Comparison of ENCODE assay signal across 38 cellular contexts in the genomic region with DNA sequence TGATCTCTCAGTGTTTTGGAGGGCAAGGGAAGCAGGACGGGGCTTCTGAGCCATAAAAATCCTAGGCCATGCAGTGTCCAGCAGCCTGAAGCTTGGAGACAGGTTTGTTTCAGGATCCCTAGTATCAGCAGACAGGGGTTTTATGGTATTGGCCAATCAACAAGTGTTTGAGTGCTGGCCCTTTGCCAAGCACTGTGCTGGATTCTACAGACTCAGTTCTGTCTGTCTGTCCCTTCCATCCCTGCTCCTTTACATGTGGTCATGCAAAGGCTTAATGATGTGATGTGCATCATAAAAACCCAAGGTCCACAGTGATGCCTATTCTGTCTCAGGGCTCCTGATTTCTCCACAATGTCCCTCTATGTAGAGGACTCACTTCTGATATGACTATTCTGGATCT.
"Had no signal": no experiment of that assay in that cellular context is flagged by ENCODE, and none has a peak within 500 bp of the region (broad histone marks: within the 10 kb centered on the region; RNA-seq: fewer than 3 reads in every experiment).

No MANE protein-coding gene starts in this region.

- H3K4me3 Mint-ChIP-seq: activated naive CD4-positive, alpha-beta T cell treated with anti-CD3 and anti-CD28 coated beads for 36 hours; activated naive CD4-positive, alpha-beta T cell treated with anti-CD3 and anti-CD28 coated beads, Interleukin-2, amount 10 ng/mL, durations not matched to agents 7 days and 5 days; activated naive CD4-positive, alpha-beta T cell treated with anti-CD3 and anti-CD28 coated beads, Interleukin-2, amount 50 U/mL, for 24 hours; activated naive CD8-positive, alpha-beta T cell; activated naive CD8-positive, alpha-beta T cell treated with anti-CD3 and anti-CD28 coated beads for 36 hours; activated naive CD8-positive, alpha-beta T cell treated with anti-CD3 and anti-CD28 coated beads, Interleukin-2, amount 10 ng/mL, durations not matched to agents 7 days and 5 days; activated naive CD8-positive, alpha-beta T cell treated with anti-CD3 and anti-CD28 coated beads, Interleukin-2, amount 50 U/mL, for 24 hours; activated T-cell treated with anti-CD3 and anti-CD28 coated beads, Interleukin-2, amount 50 U/mL, for 24 hours; activated T-cell treated with anti-CD3 and anti-CD28 coated beads, Interleukin-2, amount 50 U/mL, for 4 hours; activated T-cell treated with anti-CD3 and anti-CD28 coated beads, Interleukin-2, amount 50 U/mL, for 72 hours; activated T-helper 1 cell treated with anti-CD3 and anti-CD28 coated beads, Interleukin-12 subunit alpha, Interleukin-12 subunit beta, Interleukin-2, Interleukin-4 antibody, amounts not matched to agents 30 ng/mL and 10 ng/mL and 1 ng/mL, durations not matched to agents 14 hours and 24 hours and 36 hours; activated T-helper 17 cell treated with anti-CD3 and anti-CD28 coated beads, Interleukin-2, amount 50 U/mL, for 72 hours; brain; central memory CD8-positive, alpha-beta T cell had no signal

- H3K27ac ChIP-seq: adrenal gland, ascending aorta, body of pancreas, brain microvascular endothelial cell, breast epithelium, cardiac muscle cell had no signal

- H3K27ac Mint-ChIP-seq: activated naive CD4-positive, alpha-beta T cell treated with anti-CD3 and anti-CD28 coated beads for 36 hours; activated naive CD4-positive, alpha-beta T cell treated with anti-CD3 and anti-CD28 coated beads, Interleukin-2, amount 10 ng/mL, durations not matched to agents 7 days and 5 days; activated naive CD4-positive, alpha-beta T cell treated with anti-CD3 and anti-CD28 coated beads, Interleukin-2, amount 50 U/mL, for 24 hours; activated naive CD4-positive, alpha-beta T cell treated with anti-CD3 and anti-CD28 coated beads, Interleukin-2, amount 50 U/mL, for 72 hours; activated naive CD8-positive, alpha-beta T cell; activated naive CD8-positive, alpha-beta T cell treated with anti-CD3 and anti-CD28 coated beads for 36 hours; activated naive CD8-positive, alpha-beta T cell treated with anti-CD3 and anti-CD28 coated beads, Interleukin-2, amount 10 ng/mL, durations not matched to agents 7 days and 5 days; activated naive CD8-positive, alpha-beta T cell treated with anti-CD3 and anti-CD28 coated beads, Interleukin-2, amount 50 U/mL, for 24 hours; activated T-cell treated with anti-CD3 and anti-CD28 coated beads, Interleukin-2, amount 50 U/mL, for 24 hours; activated T-cell treated with anti-CD3 and anti-CD28 coated beads, Interleukin-2, amount 50 U/mL, for 72 hours; activated T-helper 1 cell treated with anti-CD3 and anti-CD28 coated beads, Interleukin-12 subunit alpha, Interleukin-12 subunit beta, Interleukin-2, Interleukin-4 antibody, amounts not matched to agents 30 ng/mL and 10 ng/mL and 1 ng/mL, durations not matched to agents 14 hours and 24 hours and 36 hours; activated T-helper 17 cell treated with anti-CD3 and anti-CD28 coated beads, Interleukin-2, amount 50 U/mL, for 72 hours; activated T-helper 2 cell treated with anti-CD3 and anti-CD28 coated beads, Interferon-gamma antibody, Interleukin-2, Interleukin-4, amounts not matched to agents 10 μg/mL and 5 μg/mL and 100 μg/mL, durations not matched to agents 14 hours and 24 hours and 36 hours had no signal

- ATAC-seq: activated naive CD4-positive, alpha-beta T cell treated with anti-CD3 and anti-CD28 coated beads, Interleukin-2, amount 50 U/mL, for 72 hours; activated naive CD8-positive, alpha-beta T cell treated with anti-CD3 and anti-CD28 coated beads, Interleukin-2, amount 50 U/mL, for 24 hours; activated T-cell treated with anti-CD3 and anti-CD28 coated beads, Interleukin-2, amount 50 U/mL, for 4 hours; activated T-cell treated with anti-CD3 and anti-CD28 coated beads, Interleukin-2, amount 50 U/mL, for 72 hours; activated T-helper 17 cell treated with anti-CD3 and anti-CD28 coated beads, Interleukin-2, amount 50 U/mL, for 72 hours; body of pancreas had no signal

- H3K4me1 Mint-ChIP-seq: activated naive CD4-positive, alpha-beta T cell treated with anti-CD3 and anti-CD28 coated beads, Interleukin-2, amount 10 ng/mL, durations not matched to agents 7 days and 5 days; activated naive CD4-positive, alpha-beta T cell treated with anti-CD3 and anti-CD28 coated beads, Interleukin-2, amount 50 U/mL, for 24 hours; activated naive CD8-positive, alpha-beta T cell treated with anti-CD3 and anti-CD28 coated beads for 36 hours; activated naive CD8-positive, alpha-beta T cell treated with anti-CD3 and anti-CD28 coated beads, Interleukin-2, amount 10 ng/mL, durations not matched to agents 7 days and 5 days; activated naive CD8-positive, alpha-beta T cell treated with anti-CD3 and anti-CD28 coated beads, Interleukin-2, amount 50 U/mL, for 24 hours; activated T-helper 17 cell treated with anti-CD3 and anti-CD28 coated beads, Interleukin-2, amount 50 U/mL, for 72 hours; central memory CD8-positive, alpha-beta T cell had no signal

- H3K9me3 ChIP-seq: adrenal gland, ascending aorta, body of pancreas, breast epithelium had no signal

- H3K27me3 Mint-ChIP-seq: activated naive CD4-positive, alpha-beta T cell treated with anti-CD3 and anti-CD28 coated beads, Interleukin-2, amount 10 ng/mL, durations not matched to agents 7 days and 5 days; activated naive CD4-positive, alpha-beta T cell treated with anti-CD3 and anti-CD28 coated beads, Interleukin-2, amount 50 U/mL, for 24 hours; activated naive CD8-positive, alpha-beta T cell; activated naive CD8-positive, alpha-beta T cell treated with anti-CD3 and anti-CD28 coated beads for 36 hours; activated naive CD8-positive, alpha-beta T cell treated with anti-CD3 and anti-CD28 coated beads, Interleukin-2, amount 10 ng/mL, durations not matched to agents 7 days and 5 days; activated naive CD8-positive, alpha-beta T cell treated with anti-CD3 and anti-CD28 coated beads, Interleukin-2, amount 50 U/mL, for 24 hours; activated T-cell treated with anti-CD3 and anti-CD28 coated beads, Interleukin-2, amount 50 U/mL, for 24 hours; activated T-helper 17 cell treated with anti-CD3 and anti-CD28 coated beads, Interleukin-2, amount 50 U/mL, for 72 hours; central memory CD8-positive, alpha-beta T cell had no signal

- H3K9me3 Mint-ChIP-seq: activated naive CD4-positive, alpha-beta T cell treated with anti-CD3 and anti-CD28 coated beads for 36 hours; activated naive CD4-positive, alpha-beta T cell treated with anti-CD3 and anti-CD28 coated beads, Interleukin-2, amount 10 ng/mL, durations not matched to agents 7 days and 5 days; activated naive CD4-positive, alpha-beta T cell treated with anti-CD3 and anti-CD28 coated beads, Interleukin-2, amount 50 U/mL, for 24 hours; activated naive CD8-positive, alpha-beta T cell treated with anti-CD3 and anti-CD28 coated beads, Interleukin-2, amount 50 U/mL, for 24 hours; activated T-helper 1 cell treated with anti-CD3 and anti-CD28 coated beads, Interleukin-12 subunit alpha, Interleukin-12 subunit beta, Interleukin-2, Interleukin-4 antibody, amounts not matched to agents 30 ng/mL and 10 ng/mL and 1 ng/mL, durations not matched to agents 14 hours and 24 hours and 36 hours; activated T-helper 2 cell treated with anti-CD3 and anti-CD28 coated beads, Interferon-gamma antibody, Interleukin-2, Interleukin-4, amounts not matched to agents 10 μg/mL and 5 μg/mL and 100 μg/mL, durations not matched to agents 14 hours and 24 hours and 36 hours had no signal

- DNase-seq: activated effector memory CD4-positive, alpha-beta T cell treated with anti-CD3 and anti-CD28 coated beads, Interleukin-2, amount 50 U/mL, for 16 hours; activated effector memory CD4-positive, alpha-beta T cell treated with Interleukin-2 at 50 U/mL for 16 hours; activated gamma-delta T cell; activated gamma-delta T cell treated with Interleukin-2 at 50 U/mL for 16 hours; activated naive CD4-positive, alpha-beta T cell; activated naive CD4-positive, alpha-beta T cell treated with anti-CD3 and anti-CD28 coated beads for 36 hours; activated naive CD4-positive, alpha-beta T cell treated with anti-CD3 and anti-CD28 coated beads, Interleukin-2, amount 10 ng/mL, durations not matched to agents 7 days and 5 days; activated naive CD4-positive, alpha-beta T cell treated with anti-CD3 and anti-CD28 coated beads, Interleukin-2, amount 50 U/mL, for 16 hours; activated naive CD4-positive, alpha-beta T cell treated with Interleukin-2 at 50 U/mL for 16 hours; activated naive CD8-positive, alpha-beta T cell treated with anti-CD3 and anti-CD28 coated beads for 36 hours; activated naive CD8-positive, alpha-beta T cell treated with anti-CD3 and anti-CD28 coated beads, Interleukin-2, amount 10 ng/mL, durations not matched to agents 7 days and 5 days; activated naive CD8-positive, alpha-beta T cell treated with anti-CD3 and anti-CD28 coated beads, Interleukin-2, amount 50 U/mL, for 24 hours; activated T-cell treated with anti-CD3 and anti-CD28 coated beads, Interleukin-2, amount 50 U/mL, for 1 hour; activated T-cell treated with anti-CD3 and anti-CD28 coated beads, Interleukin-2, amount 50 U/mL, for 24 hours; activated T-cell treated with anti-CD3 and anti-CD28 coated beads, Interleukin-2, amount 50 U/mL, for 4 hours; activated T-cell treated with anti-CD3 and anti-CD28 coated beads, Interleukin-2, amount 50 U/mL, for 48 hours; activated T-cell treated with anti-CD3 and anti-CD28 coated beads, Interleukin-2, amount 50 U/mL, for 72 hours; adrenal gland; amniotic stem cell; amygdala; anterior cingulate cortex; aorta; body of pancreas; brain microvascular endothelial cell; caudate nucleus; central memory CD4-positive, alpha-beta T cell; cerebellar nuclear complex had no signal

- H3K27me3 ChIP-seq: adrenal gland, ascending aorta, body of pancreas, brain microvascular endothelial cell, breast epithelium, cardiac muscle cell had no signal

- H3K36me3 Mint-ChIP-seq: activated naive CD4-positive, alpha-beta T cell treated with anti-CD3 and anti-CD28 coated beads, Interleukin-2, amount 10 ng/mL, durations not matched to agents 7 days and 5 days; activated naive CD4-positive, alpha-beta T cell treated with anti-CD3 and anti-CD28 coated beads, Interleukin-2, amount 50 U/mL, for 24 hours; activated naive CD4-positive, alpha-beta T cell treated with anti-CD3 and anti-CD28 coated beads, Interleukin-2, amount 50 U/mL, for 72 hours; activated naive CD8-positive, alpha-beta T cell; activated naive CD8-positive, alpha-beta T cell treated with anti-CD3 and anti-CD28 coated beads for 36 hours; activated naive CD8-positive, alpha-beta T cell treated with anti-CD3 and anti-CD28 coated beads, Interleukin-2, amount 10 ng/mL, durations not matched to agents 7 days and 5 days; brain had no signal

- H3K4me1 ChIP-seq: adrenal gland, ascending aorta, body of pancreas, breast epithelium had no signal

- H3K36me3 ChIP-seq: adrenal gland, ascending aorta, brain microvascular endothelial cell, breast epithelium, cardiac muscle cell had no signal

- H3K4me3 ChIP-seq: adrenal gland, ascending aorta, body of pancreas, breast epithelium, cardiac muscle cell had no signal
